In the genomic region with DNA sequence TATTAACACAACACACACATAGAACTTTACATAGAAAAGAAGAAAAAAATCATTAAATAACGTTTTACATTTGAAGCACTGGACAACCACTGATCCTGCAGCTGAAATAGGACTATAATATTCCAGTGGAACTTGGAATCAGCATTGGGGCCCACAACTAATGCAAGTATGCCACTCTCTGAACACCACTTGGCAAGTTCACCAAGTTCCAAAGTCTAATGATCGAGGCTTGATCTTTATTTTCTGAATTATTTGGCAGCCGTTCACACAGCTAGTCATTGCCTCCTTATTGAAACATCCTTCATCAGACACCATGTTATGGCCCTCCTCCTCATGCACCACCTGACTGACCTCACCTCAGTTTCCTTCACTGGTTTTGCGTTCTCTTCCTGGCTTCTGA, we compare ENCODE assay signal across 27 cellular contexts.
"Had no signal": no experiment of that assay in that cellular context is flagged by ENCODE, and none has a peak within 500 bp of the region (broad histone marks: within the 10 kb centered on the region; RNA-seq: fewer than 3 reads in every experiment).

No MANE protein-coding gene starts in this region.

- FAIRE-seq: urothelium cell line had no signal

- DNase-seq: stimulated activated CD4-positive, alpha-beta T cell treated with anti-CD3 and anti-CD28 coated beads, Interleukin-2, amount 100 ng/mL, for 48 hours; stimulated activated CD4-positive, alpha-beta T cell treated with anti-CD3 and anti-CD28 coated beads, Interleukin-4, amount 100 ng/mL, for 1 hour; stimulated activated CD4-positive, alpha-beta T cell treated with anti-CD3 and anti-CD28 coated beads, Interleukin-4, amount 100 ng/mL, for 24 hours; stimulated activated CD4-positive, alpha-beta T cell treated with anti-CD3 and anti-CD28 coated beads, Interleukin-4, amount 100 ng/mL, for 4 hours; stimulated activated CD8-positive, alpha-beta memory T cell treated with anti-CD3 and anti-CD28 coated beads, Interleukin-4, amount 100 ng/mL, for 48 hours; stimulated activated naive B cell treated with anti-CD40 and anti-IgM and Interleukin-4, amounts not matched to agents 10 μg/mL and 1 μg/mL and 100 μg/mL, for 72 hours; stimulated activated naive CD4-positive, alpha-beta T cell; stimulated activated naive CD4-positive, alpha-beta T cell treated with Interleukin-2 at 50 U/mL for 16 hours; stimulated activated naive CD8-positive, alpha-beta T cell treated with anti-CD3 and anti-CD28 coated beads, Interleukin-15, amount 100 ng/mL, for 72 hours; stimulated activated naive CD8-positive, alpha-beta T cell treated with anti-CD3 and anti-CD28 coated beads, Interleukin-15, Interleukin-2, amounts not matched to agents 100 U/mL and 50 U/mL, for 24 hours; stomach; substantia nigra; testis; thyroid gland; tibial artery; transverse colon; trophoblast cell; upper lobe of left lung; upper lobe of right lung; uterus had no signal

- H3K4me1 ChIP-seq: stomach, suprapubic skin, testis, tibial artery, tibial nerve, transverse colon, upper lobe of left lung, upper lobe of right lung, uterus, vagina had no signal

- ATAC-seq: stimulated activated effector memory CD8-positive, alpha-beta T cell treated with anti-CD3 and anti-CD28 coated beads, Interleukin-12 subunit alpha, Interleukin-12 subunit beta, amount 100 ng/mL, for 72 hours; stimulated activated memory B cell treated with anti-CD40 and anti-IgM and Interleukin-4, amounts not matched to agents 10 μg/mL and 1 μg/mL and 100 μg/mL, for 72 hours; stimulated activated naive B cell treated with anti-CD40 and anti-IgM and Interleukin-4, amounts not matched to agents 10 μg/mL and 1 μg/mL and 100 μg/mL, for 72 hours; stimulated activated naive CD8-positive, alpha-beta T cell treated with anti-CD3 and anti-CD28 coated beads, Interleukin-15, amount 100 ng/mL, for 72 hours; stimulated activated naive CD8-positive, alpha-beta T cell treated with anti-CD3 and anti-CD28 coated beads, Interleukin-15, Interleukin-2, amounts not matched to agents 100 U/mL and 50 U/mL, for 24 hours; upper lobe of right lung had no signal

- H3K4me3 ChIP-seq: stomach, suprapubic skin, testis, thoracic aorta, thyroid gland, tibial artery, tibial nerve, transverse colon, upper lobe of left lung, upper lobe of right lung, uterus, vagina had no signal

- H3K9me3 ChIP-seq: stomach, testis, thoracic aorta, thyroid gland, tibial artery, upper lobe of left lung, upper lobe of right lung, uterus, vagina had no signal

- H3K36me3 ChIP-seq: stomach, suprapubic skin, thoracic aorta, thyroid gland, tibial artery, tibial nerve, transverse colon, upper lobe of left lung, upper lobe of right lung, uterus, vagina had no signal

- H3K27me3 ChIP-seq: stomach, suprapubic skin, testis, thyroid gland, tibial artery, tibial nerve, transverse colon, upper lobe of left lung, upper lobe of right lung, uterus, vagina had no signal

- H3K27ac ChIP-seq: stomach, suprapubic skin, testis, thoracic aorta, thyroid gland, tibial artery, tibial nerve, transverse colon, upper lobe of left lung, upper lobe of right lung, uterus, vagina had no signal
